14 cellular contexts compared by ENCODE assay signal in the genomic region with DNA sequence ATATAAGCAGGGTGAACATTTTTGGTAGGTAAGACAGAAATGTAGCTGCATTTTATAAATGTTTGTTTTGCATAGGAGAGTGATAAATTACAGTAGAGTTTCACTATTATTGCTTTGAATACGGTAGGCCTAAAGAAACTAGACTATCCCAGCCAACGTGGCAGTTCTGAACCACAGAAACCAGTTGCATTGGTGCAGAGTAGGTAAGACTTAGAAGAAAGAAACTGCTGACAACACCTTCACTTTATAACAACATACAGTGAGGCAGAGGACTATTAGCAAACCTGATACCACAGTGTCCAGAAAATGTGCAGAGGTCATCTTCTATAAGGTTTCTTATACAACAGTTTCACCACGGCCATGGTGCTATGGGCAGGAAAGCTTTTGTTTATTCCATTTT.
DNase-seq lines count a peak whose midpoint lies in the region; ATAC-seq, FAIRE-seq and TF ChIP-seq lines count a peak whose summit lies in the region.
"Had no signal": no experiment of that assay in that cellular context is flagged by ENCODE, and none has a peak within 500 bp of the region (broad histone marks: within the 10 kb centered on the region; RNA-seq: fewer than 3 reads in every experiment).

No MANE protein-coding gene starts in this region.

- H2BK5ac ChIP-seq in H1 (ENCODE audit: low read depth, low read length) = no peak overlapping the region

- whole genome bisulfite sequencing in H1 (ENCODE audit: extremely low coverage in 1 of 2, insufficient coverage in 1 of 2, insufficient read length in 1 of 2, insufficient replicate concordance in 2 of 2, low coverage in 1 of 2, low lambda C conversion rate in 2 of 2, missing lambda C conversion rate in 1 of 2), 2 experiments = 98% methylated on average over 3 of the region's 3 CpGs; no CpG with 5 or more reads in 1 of the 2 experiments

- no peak overlapping the region for H3K4me3 ChIP-seq in H1 (ENCODE audit: extremely low read depth in 1 of 4, insufficient read depth in 2 of 4, low read depth in 3 of 4, low read length in 4 of 4)
- H3K4me3 ChIP-seq: upper lobe of right lung had no signal

- no peak overlapping the region for H3K18ac ChIP-seq in H1 (ENCODE audit: extremely low read depth, low read length)

- POLR2A ChIA-PET in H1 (lab: Charles Lee; ENCODE audit: partially characterized antibody) = no interaction called here

- peaks cover 2 to 5% (median 3%) of the 10 kb centered on the region in 4 experiments; a peak in 4 of 7 replicates for H3K4me1 ChIP-seq in H1 (replicated peaks in 1 of 4; ENCODE audit: control insufficient read depth in 3 of 4, insufficient read depth in 4 of 4, low read length in 3 of 4)
- H3K4me1 ChIP-seq: foreskin keratinocyte, upper lobe of right lung had no signal

- H4K5ac ChIP-seq in H1 (ENCODE audit: insufficient read length, low read depth, low read length) = no peak overlapping the region

- peak overlapping the region; percentile 47 for H2BK120ac ChIP-seq in H1 (replicated peaks; ENCODE audit: low read depth, low read length)

- DNase-seq in H1 (ENCODE audit: low read depth in 1 of 2, low spot score in 2 of 2) = no peak
- no peak for DNase-seq in dedifferentiated amniotic fluid mesenchymal stem cell (ENCODE audit: extremely low spot score)
- DNase-seq in activated naive CD4-positive, alpha-beta T cell treated with anti-CD3 and anti-CD28 coated beads, Interleukin-2, amount 50 U/mL, for 16 hours = no peak
- no peak for DNase-seq in hypothalamus (lab: John Stamatoyannopoulos, UW)
- DNase-seq: CD8-positive, alpha-beta memory T cell; foreskin keratinocyte; left cardiac atrium; NCI-H1417 treated with DMSO at 0.1 percent for 48 hours; small intestine; T-helper 1 cell; upper lobe of right lung had no signal

- no peak overlapping the region for H3K56ac ChIP-seq in H1 (replicated peaks; ENCODE audit: insufficient read length, low read depth, low read length)

- H3K4me2 ChIP-seq in H1 (ENCODE audit: insufficient read depth in 1 of 2, low read depth in 2 of 2, low read length in 2 of 2) = no peak overlapping the region

- TF ChIP-seq RAD21 in H1 (IDR thresholded peaks at IDR 0.05 in 1 of 2, conservative IDR thresholded peaks at IDR 0.05 in 1 of 2; ENCODE audit: low read depth in 2 of 2, low read length in 2 of 2) = no peak

- H3K9ac ChIP-seq in H1 (replicated peaks in 1 of 4; ENCODE audit: extremely low read depth in 1 of 4, low read depth in 3 of 4, low read length in 3 of 4) = no peak overlapping the region

- no peak overlapping the region for H2BK20ac ChIP-seq in H1 (ENCODE audit: low read length)

- CTCF ChIA-PET in H1 (lab: Charles Lee; ENCODE audit: partially characterized antibody) = interaction anchor here (0.6 to 2.3 kb wide), 12 partner anchors 11 to 295 kb away, joined by 3 to 10 read pairs (median 3); no protein-coding TSS in a partner anchor

- H3K27me3 ChIP-seq in H1 (replicated peaks in 1 of 4; ENCODE audit: control insufficient read depth in 3 of 4, extremely low read depth in 1 of 4, insufficient read depth in 3 of 4, low read length in 3 of 4) = no peaks in the 10 kb centered on the region
- H3K27me3 ChIP-seq: foreskin keratinocyte, upper lobe of right lung had no signal

- H2BK12ac ChIP-seq in H1 (ENCODE audit: low read depth, low read length) = no peak overlapping the region

- no peak for FAIRE-seq in H1 (lab: Jason Lieb, UNC)
- FAIRE-seq: small intestine had no signal

- H2AK5ac ChIP-seq in H1 (ENCODE audit: low read depth, low read length) = no peak overlapping the region

- no peak overlapping the region for H3K23ac ChIP-seq in H1 (ENCODE audit: insufficient read length)

- TF ChIP-seq POLR2A in H1 (IDR thresholded peaks at IDR 0.05; ENCODE audit: control extremely low read depth in 1 of 2, low read depth in 2 of 2, low read length in 2 of 2) = no peak

- no peaks in the 10 kb centered on the region for H3K23me2 ChIP-seq in H1 (ENCODE audit: low read depth, low read length)

- H3K27ac ChIP-seq in H1 (ENCODE audit: low read depth, low read length) = no peak overlapping the region
- H3K27ac ChIP-seq: foreskin keratinocyte, upper lobe of right lung had no signal

- H3K36me3 ChIP-seq in H1 (ENCODE audit: control insufficient read depth in 2 of 4, insufficient read depth in 4 of 4, low read length in 3 of 4) = no peaks in the 10 kb centered on the region
- H3K36me3 ChIP-seq: upper lobe of right lung had no signal

- no peaks in the 10 kb centered on the region for H3K79me2 ChIP-seq in H1 (ENCODE audit: control insufficient read depth in 1 of 2, insufficient read depth in 2 of 2, low read length in 2 of 2)

- no peak overlapping the region for H4K8ac ChIP-seq in H1 (ENCODE audit: extremely low read depth, insufficient read depth, low read length)

- no peaks in the 10 kb centered on the region for H4K20me1 ChIP-seq in H1 (replicated peaks in 1 of 2; ENCODE audit: control insufficient read depth in 1 of 2, insufficient read depth in 2 of 2, low read length in 2 of 2)

- peak overlapping the region; percentile 35 for H3K4ac ChIP-seq in H1 (replicated peaks; ENCODE audit: insufficient read length, low read depth, low read length)

- H2BK15ac ChIP-seq in H1 (ENCODE audit: low read length) = no peak overlapping the region

- TF ChIP-seq CTCF in H1 (IDR thresholded peaks at IDR 0.05; ENCODE audit: control extremely low read depth in 1 of 3, insufficient read depth in 1 of 3, low read depth in 1 of 3, low read length in 3 of 3) = no peak

- TF ChIP-seq EP300 in H1 (IDR thresholded peaks at IDR 0.05; ENCODE audit: borderline replicate concordance in 1 of 2, low read depth in 2 of 2, low read length in 2 of 2) = no peak

- H3K79me1 ChIP-seq in H1 (ENCODE audit: low read depth, low read length) = no peaks in the 10 kb centered on the region

- no peaks in the 10 kb centered on the region for H3K9me3 ChIP-seq in H1 (ENCODE audit: insufficient read depth in 2 of 2, low read depth in 1 of 2, low read length in 1 of 2)
- H3K9me3 ChIP-seq: upper lobe of right lung had no signal

- no peak overlapping the region for H3K14ac ChIP-seq in H1 (ENCODE audit: insufficient read length)

- no peak overlapping the region for H2AFZ ChIP-seq in H1 (ENCODE audit: low read length)

- peak; percentile 95 for ATAC-seq in GM19035 (IDR thresholded peaks at IDR 0.05; ENCODE audit: unreplicated experiment)
- ATAC-seq in GM21723 (IDR thresholded peaks at IDR 0.05; ENCODE audit: unreplicated experiment) = peak; percentile 98
- ATAC-seq in HG03103 (IDR thresholded peaks at IDR 0.05; ENCODE audit: low read depth, unreplicated experiment) = peak; percentile 95
- ATAC-seq: foreskin keratinocyte, left cardiac atrium, upper lobe of right lung had no signal

- peak overlapping the region; percentile 29 for H4K91ac ChIP-seq in H1 (replicated peaks; ENCODE audit: insufficient read length, low read length)

TF ChIP-seq in H1, 55 proteins besides CTCF, POLR2A, EP300 and RAD21:
- TF ChIP-seq POLR2AphosphoS5 (IDR thresholded peaks at IDR 0.05; ENCODE audit: low read depth, low read length) (no peak), CBX8 (IDR thresholded peaks at IDR 0.05; ENCODE audit: borderline replicate concordance, low read depth, low read length) (no peak), GTF2F1 (IDR thresholded peaks at IDR 0.05; ENCODE audit: borderline replicate concordance, low read depth, low read length) (no peak), TBP (IDR thresholded peaks at IDR 0.05; ENCODE audit: low read depth, low read length) (no peak), PHF8 (conservative IDR thresholded peaks at IDR 0.05; ENCODE audit: low read depth, low read length) (no peak), JUN (IDR thresholded peaks at IDR 0.05; ENCODE audit: low read depth, low read length) (no peak)
- TF ChIP-seq, protein P1, sequence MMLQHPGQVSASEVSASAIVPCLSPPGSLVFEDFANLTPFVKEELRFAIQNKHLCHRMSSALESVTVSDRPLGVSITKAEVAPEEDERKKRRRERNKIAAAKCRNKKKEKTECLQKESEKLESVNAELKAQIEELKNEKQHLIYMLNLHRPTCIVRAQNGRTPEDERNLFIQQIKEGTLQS (IDR thresholded peaks at IDR 0.05; ENCODE audit: insufficient read depth, low read depth, low read length) = no peak
